12 cellular contexts compared by ENCODE assay signal in the genomic region with DNA sequence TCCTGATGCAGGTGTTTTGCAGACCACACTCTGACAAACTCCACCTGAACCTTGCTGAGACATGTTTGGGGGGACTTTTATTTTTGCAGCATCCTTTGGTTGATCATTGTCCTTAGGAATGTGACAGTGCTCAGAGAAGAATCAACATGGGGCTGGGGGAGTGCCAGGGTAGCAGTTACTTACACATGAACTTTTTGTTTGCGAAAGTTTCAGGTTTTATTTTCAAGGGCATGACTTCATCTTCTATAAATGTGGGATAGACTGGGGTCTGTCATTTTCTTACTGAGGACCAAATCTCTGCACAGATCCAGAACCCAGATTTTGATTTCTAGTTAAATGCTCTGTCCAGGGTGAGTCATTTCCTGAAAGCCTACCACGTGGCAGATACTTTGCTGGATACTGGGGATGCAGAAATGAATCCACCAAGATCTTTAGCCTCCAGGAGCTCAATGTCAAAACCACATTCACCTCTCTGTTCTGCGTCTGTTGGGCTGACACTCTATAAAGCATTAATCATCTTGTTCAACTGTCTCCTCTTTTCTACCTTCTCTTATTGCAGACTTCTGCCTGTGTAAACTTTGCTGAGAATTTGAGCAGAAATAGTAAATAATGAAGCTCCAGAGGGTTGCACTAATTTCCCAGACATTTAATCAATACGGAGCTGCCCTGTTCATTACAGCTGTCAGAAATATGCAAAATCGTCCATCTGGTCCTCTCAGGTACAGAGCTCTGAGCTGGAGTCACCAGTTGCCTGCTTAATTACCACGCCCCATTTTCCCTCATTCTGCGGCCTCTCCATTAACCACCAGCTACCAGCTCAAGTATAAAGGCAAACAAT.
DNase-seq lines count a peak whose midpoint lies in the region; ATAC-seq and TF ChIP-seq lines count a peak whose summit lies in the region.
"Had no signal": no experiment of that assay in that cellular context is flagged by ENCODE, and none has a peak within 500 bp of the region (broad histone marks: within the 10 kb centered on the region; RNA-seq: fewer than 3 reads in every experiment).

No MANE protein-coding gene starts in this region.

- in situ Hi-C loops in ACHN (cut with HindIII; ENCODE audit: low pct_ligation_motif_present, low pct_unique_long_range_greater_than_20kb, low sequenced_read_pairs): no loop called here
- in situ Hi-C loops in HAP-1 (cut with MboI; ENCODE audit: low sequenced_read_pairs): no loop called here

- H3K9me3 ChIP-seq in HAP-1: no peaks in the 10 kb centered on the region
- H3K9me3 ChIP-seq: esophagus squamous epithelium had no signal

- intact Hi-C loops in sciatic nerve (cut with DNase I): no loop called here

- H3K4me3 ChIP-seq in HAP-1 (no peak overlapping the region), H7 (ENCODE audit: insufficient read depth, low read depth, low read length) (no peak overlapping the region)
- H3K4me3 ChIP-seq: esophagus squamous epithelium had no signal

- H3K36me3 ChIP-seq in HAP-1 (replicated peaks) (no peaks in the 10 kb centered on the region), H7 (replicated peaks; ENCODE audit: control insufficient read depth, insufficient read depth, low read length) (no peaks in the 10 kb centered on the region)
- H3K36me3 ChIP-seq: esophagus squamous epithelium had no signal

- peak; percentile 83 for ATAC-seq in SK-N-SH treated with all-trans-retinoic acid at 6 μM for 48 hours
- no peak for ATAC-seq in sciatic nerve

- H3K27me3 ChIP-seq in HAP-1 (ENCODE audit: low read depth) (peaks cover 22% of the 10 kb centered on the region), H7 (ENCODE audit: control insufficient read depth, insufficient read depth, low read length) (no peaks in the 10 kb centered on the region)

- no peaks in the 10 kb centered on the region for H3K4me1 ChIP-seq in HAP-1

- DNase-seq in ACHN: peak; percentile 50
- DNase-seq in HT1080 (ENCODE audit: low read depth): peak; percentile 77
- DNase-seq in glomerular visceral epithelial cell (ENCODE audit: extremely low spot score): peak; percentile 79
- DNase-seq in HAP-1 (ENCODE audit: low spot score in 2 of 2): no peak
- no peak for DNase-seq in inferior parietal cortex (ENCODE audit: extremely low spot score)
- DNase-seq in H7: no peak
- no peak for DNase-seq in sciatic nerve (ENCODE audit: low spot score)
- DNase-seq: activated CD8-positive, alpha-beta memory T cell treated with anti-CD3 and anti-CD28 coated beads for 24 hours; activated naive CD8-positive, alpha-beta T cell treated with anti-CD3 and anti-CD28 coated beads, Interleukin-2, amount 10 ng/mL, durations not matched to agents 7 days and 5 days; AML-193; esophagus squamous epithelium had no signal

TF ChIP-seq in SK-N-SH treated with all-trans-retinoic acid at 6 μM for 48 hours, 23 proteins besides CTCF, POLR2A, EP300 and RAD21:
- TF ChIP-seq ZNF565 (CRISPR knock-in tag; conservative IDR thresholded peaks at IDR 0.05; ENCODE audit: low read depth): no peak
- TF ChIP-seq, protein P1, sequence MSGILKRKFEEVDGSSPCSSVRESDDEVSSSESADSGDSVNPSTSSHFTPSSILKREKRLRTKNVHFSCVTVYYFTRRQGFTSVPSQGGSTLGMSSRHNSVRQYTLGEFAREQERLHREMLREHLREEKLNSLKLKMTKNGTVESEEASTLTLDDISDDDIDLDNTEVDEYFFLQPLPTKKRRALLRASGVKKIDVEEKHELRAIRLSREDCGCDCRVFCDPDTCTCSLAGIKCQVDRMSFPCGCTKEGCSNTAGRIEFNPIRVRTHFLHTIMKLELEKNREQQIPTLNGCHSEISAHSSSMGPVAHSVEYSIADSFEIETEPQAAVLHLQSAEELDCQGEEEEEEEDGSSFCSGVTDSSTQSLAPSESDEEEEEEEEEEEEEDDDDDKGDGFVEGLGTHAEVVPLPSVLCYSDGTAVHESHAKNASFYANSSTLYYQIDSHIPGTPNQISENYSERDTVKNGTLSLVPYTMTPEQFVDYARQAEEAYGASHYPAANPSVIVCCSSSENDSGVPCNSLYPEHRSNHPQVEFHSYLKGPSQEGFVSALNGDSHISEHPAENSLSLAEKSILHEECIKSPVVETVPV (CRISPR knock-in tag; IDR thresholded peaks at IDR 0.05): no peak
- TF ChIP-seq ZFP3 (CRISPR knock-in tag; IDR thresholded peaks at IDR 0.05): no peak
- TF ChIP-seq BACH2 (CRISPR knock-in tag; IDR thresholded peaks at IDR 0.05; ENCODE audit: borderline replicate concordance): no peak
- peak; percentile 70; the same call in 1 of the 2 replicates for TF ChIP-seq ZNF70 (CRISPR knock-in tag; IDR thresholded peaks at IDR 0.05)
- TF ChIP-seq ZNF8 (CRISPR knock-in tag; IDR thresholded peaks at IDR 0.05): no peak
- no peak for TF ChIP-seq ARNTL (CRISPR knock-in tag; IDR thresholded peaks at IDR 0.05; ENCODE audit: borderline replicate concordance, low read depth)
- no peak for TF ChIP-seq ZC3H10 (CRISPR knock-in tag; IDR thresholded peaks at IDR 0.05)
- TF ChIP-seq SNAI2 (CRISPR knock-in tag; IDR thresholded peaks at IDR 0.05): no peak
- TF ChIP-seq, protein P2, sequence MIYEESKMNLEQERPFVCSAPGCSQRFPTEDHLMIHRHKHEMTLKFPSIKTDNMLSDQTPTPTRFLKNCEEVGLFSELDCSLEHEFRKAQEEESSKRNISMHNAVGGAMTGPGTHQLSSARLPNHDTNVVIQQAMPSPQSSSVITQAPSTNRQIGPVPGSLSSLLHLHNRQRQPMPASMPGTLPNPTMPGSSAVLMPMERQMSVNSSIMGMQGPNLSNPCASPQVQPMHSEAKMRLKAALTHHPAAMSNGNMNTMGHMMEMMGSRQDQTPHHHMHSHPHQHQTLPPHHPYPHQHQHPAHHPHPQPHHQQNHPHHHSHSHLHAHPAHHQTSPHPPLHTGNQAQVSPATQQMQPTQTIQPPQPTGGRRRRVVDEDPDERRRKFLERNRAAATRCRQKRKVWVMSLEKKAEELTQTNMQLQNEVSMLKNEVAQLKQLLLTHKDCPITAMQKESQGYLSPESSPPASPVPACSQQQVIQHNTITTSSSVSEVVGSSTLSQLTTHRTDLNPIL (CRISPR knock-in tag; IDR thresholded peaks at IDR 0.05; ENCODE audit: low read depth): peak; percentile 59; the same call in 1 of the 2 replicates
- TF ChIP-seq, protein P3, sequence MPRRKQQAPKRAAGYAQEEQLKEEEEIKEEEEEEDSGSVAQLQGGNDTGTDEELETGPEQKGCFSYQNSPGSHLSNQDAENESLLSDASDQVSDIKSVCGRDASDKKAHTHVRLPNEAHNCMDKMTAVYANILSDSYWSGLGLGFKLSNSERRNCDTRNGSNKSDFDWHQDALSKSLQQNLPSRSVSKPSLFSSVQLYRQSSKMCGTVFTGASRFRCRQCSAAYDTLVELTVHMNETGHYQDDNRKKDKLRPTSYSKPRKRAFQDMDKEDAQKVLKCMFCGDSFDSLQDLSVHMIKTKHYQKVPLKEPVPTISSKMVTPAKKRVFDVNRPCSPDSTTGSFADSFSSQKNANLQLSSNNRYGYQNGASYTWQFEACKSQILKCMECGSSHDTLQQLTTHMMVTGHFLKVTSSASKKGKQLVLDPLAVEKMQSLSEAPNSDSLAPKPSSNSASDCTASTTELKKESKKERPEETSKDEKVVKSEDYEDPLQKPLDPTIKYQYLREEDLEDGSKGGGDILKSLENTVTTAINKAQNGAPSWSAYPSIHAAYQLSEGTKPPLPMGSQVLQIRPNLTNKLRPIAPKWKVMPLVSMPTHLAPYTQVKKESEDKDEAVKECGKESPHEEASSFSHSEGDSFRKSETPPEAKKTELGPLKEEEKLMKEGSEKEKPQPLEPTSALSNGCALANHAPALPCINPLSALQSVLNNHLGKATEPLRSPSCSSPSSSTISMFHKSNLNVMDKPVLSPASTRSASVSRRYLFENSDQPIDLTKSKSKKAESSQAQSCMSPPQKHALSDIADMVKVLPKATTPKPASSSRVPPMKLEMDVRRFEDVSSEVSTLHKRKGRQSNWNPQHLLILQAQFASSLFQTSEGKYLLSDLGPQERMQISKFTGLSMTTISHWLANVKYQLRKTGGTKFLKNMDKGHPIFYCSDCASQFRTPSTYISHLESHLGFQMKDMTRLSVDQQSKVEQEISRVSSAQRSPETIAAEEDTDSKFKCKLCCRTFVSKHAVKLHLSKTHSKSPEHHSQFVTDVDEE (CRISPR knock-in tag; IDR thresholded peaks at IDR 0.05): no peak
- 0 out of 2 replicates have a peak, but pooled peaks have one; percentile 15 for TF ChIP-seq ISL1 (CRISPR knock-in tag; IDR thresholded peaks at IDR 0.05)
- TF ChIP-seq CSDC2 (CRISPR knock-in tag; IDR thresholded peaks at IDR 0.05): no peak
- no peak for TF ChIP-seq ESRRG (CRISPR knock-in tag; IDR thresholded peaks at IDR 0.05)
- no peak for TF ChIP-seq ZFP30 (CRISPR knock-in tag; IDR thresholded peaks at IDR 0.05)
- TF ChIP-seq OSR1 (CRISPR knock-in tag; IDR thresholded peaks at IDR 0.05): no peak
- TF ChIP-seq GLIS3 (CRISPR knock-in tag; IDR thresholded peaks at IDR 0.05): no peak
TF ChIP-seq in SK-N-SH treated with all-trans-retinoic acid at 6 μM for 48 hours: peak in this region for 3.

Comparison
In these comparisons a context has a peak if more than half of its experiments do, and no peak if none do; other contexts are left out.
1. DNase-seq: peak in ACHN (single experiment), HT1080 (single experiment) and glomerular visceral epithelial cell (single experiment); none in HAP-1 (0 of 2), inferior parietal cortex (single experiment), H7 (single experiment) and sciatic nerve (single experiment).